1 cellular context compared by ENCODE assay signal in genomic region chr10:59706851-59707797, GRCh38.
TF ChIP-seq lines count a peak whose summit lies in the region.

No MANE protein-coding gene starts in this region.

TF ChIP-seq in HepG2, 621 proteins besides CTCF, POLR2A, EP300 and RAD21:
- TF ChIP-seq, protein P1, sequence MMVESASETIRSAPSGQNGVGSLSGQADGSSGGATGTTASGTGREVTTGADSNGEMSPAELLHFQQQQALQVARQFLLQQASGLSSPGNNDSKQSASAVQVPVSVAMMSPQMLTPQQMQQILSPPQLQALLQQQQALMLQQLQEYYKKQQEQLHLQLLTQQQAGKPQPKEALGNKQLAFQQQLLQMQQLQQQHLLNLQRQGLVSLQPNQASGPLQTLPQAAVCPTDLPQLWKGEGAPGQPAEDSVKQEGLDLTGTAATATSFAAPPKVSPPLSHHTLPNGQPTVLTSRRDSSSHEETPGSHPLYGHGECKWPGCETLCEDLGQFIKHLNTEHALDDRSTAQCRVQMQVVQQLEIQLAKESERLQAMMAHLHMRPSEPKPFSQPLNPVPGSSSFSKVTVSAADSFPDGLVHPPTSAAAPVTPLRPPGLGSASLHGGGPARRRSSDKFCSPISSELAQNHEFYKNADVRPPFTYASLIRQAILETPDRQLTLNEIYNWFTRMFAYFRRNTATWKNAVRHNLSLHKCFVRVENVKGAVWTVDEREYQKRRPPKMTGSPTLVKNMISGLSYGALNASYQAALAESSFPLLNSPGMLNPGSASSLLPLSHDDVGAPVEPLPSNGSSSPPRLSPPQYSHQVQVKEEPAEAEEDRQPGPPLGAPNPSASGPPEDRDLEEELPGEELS (CRISPR knock-in tag; IDR thresholded peaks at IDR 0.05), result no peak
- TF ChIP-seq FIP1L1 (IDR thresholded peaks at IDR 0.05; ENCODE audit: borderline replicate concordance, insufficient read depth, low read depth, low read length), result no peak
- TF ChIP-seq, protein P2, sequence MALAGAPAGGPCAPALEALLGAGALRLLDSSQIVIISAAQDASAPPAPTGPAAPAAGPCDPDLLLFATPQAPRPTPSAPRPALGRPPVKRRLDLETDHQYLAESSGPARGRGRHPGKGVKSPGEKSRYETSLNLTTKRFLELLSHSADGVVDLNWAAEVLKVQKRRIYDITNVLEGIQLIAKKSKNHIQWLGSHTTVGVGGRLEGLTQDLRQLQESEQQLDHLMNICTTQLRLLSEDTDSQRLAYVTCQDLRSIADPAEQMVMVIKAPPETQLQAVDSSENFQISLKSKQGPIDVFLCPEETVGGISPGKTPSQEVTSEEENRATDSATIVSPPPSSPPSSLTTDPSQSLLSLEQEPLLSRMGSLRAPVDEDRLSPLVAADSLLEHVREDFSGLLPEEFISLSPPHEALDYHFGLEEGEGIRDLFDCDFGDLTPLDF (CRISPR knock-in tag; IDR thresholded peaks at IDR 0.05), result no peak
- no peak for TF ChIP-seq ZNF883 (CRISPR knock-in tag; IDR thresholded peaks at IDR 0.05; ENCODE audit: not compliant biosample characterization)
- TF ChIP-seq, protein P3, sequence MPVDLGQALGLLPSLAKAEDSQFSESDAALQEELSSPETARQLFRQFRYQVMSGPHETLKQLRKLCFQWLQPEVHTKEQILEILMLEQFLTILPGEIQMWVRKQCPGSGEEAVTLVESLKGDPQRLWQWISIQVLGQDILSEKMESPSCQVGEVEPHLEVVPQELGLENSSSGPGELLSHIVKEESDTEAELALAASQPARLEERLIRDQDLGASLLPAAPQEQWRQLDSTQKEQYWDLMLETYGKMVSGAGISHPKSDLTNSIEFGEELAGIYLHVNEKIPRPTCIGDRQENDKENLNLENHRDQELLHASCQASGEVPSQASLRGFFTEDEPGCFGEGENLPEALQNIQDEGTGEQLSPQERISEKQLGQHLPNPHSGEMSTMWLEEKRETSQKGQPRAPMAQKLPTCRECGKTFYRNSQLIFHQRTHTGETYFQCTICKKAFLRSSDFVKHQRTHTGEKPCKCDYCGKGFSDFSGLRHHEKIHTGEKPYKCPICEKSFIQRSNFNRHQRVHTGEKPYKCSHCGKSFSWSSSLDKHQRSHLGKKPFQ (CRISPR knock-in tag; IDR thresholded peaks at IDR 0.05; ENCODE audit: insufficient replicate concordance), result no peak
- TF ChIP-seq, protein P4, sequence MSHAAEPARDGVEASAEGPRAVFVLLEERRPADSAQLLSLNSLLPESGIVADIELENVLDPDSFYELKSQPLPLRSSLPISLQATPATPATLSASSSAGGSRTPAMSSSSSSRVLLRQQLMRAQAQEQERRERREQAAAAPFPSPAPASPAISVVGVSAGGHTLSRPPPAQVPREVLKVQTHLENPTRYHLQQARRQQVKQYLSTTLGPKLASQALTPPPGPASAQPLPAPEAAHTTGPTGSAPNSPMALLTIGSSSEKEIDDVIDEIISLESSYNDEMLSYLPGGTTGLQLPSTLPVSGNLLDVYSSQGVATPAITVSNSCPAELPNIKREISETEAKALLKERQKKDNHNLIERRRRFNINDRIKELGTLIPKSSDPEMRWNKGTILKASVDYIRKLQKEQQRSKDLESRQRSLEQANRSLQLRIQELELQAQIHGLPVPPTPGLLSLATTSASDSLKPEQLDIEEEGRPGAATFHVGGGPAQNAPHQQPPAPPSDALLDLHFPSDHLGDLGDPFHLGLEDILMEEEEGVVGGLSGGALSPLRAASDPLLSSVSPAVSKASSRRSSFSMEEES (CRISPR knock-in tag; IDR thresholded peaks at IDR 0.05), result no peak
- no peak for TF ChIP-seq REL (CRISPR knock-in tag; conservative IDR thresholded peaks at IDR 0.05)
- TF ChIP-seq MEF2D (CRISPR knock-in tag; IDR thresholded peaks at IDR 0.05), result no peak
- peak; percentile 16; the same call in 1 of the 2 replicates for TF ChIP-seq ATF7 (IDR thresholded peaks at IDR 0.05)
- no peak for TF ChIP-seq ATF7 (CRISPR knock-in tag; IDR thresholded peaks at IDR 0.05)
- TF ChIP-seq RAD51 (IDR thresholded peaks at IDR 0.05; ENCODE audit: borderline replicate concordance), result no peak
- no peak for TF ChIP-seq KMT2B (CRISPR knock-in tag; IDR thresholded peaks at IDR 0.05)
- TF ChIP-seq ATF1 (CRISPR knock-in tag; IDR thresholded peaks at IDR 0.05), result no peak
- TF ChIP-seq CHD4 (IDR thresholded peaks at IDR 0.05; ENCODE audit: borderline replicate concordance, low read length), result no peak
- TF ChIP-seq ZC3H13 (CRISPR knock-in tag; IDR thresholded peaks at IDR 0.05), result no peak
- no peak for TF ChIP-seq BATF2 (CRISPR knock-in tag; IDR thresholded peaks at IDR 0.05)
- TF ChIP-seq FOXK1 (CRISPR knock-in tag; IDR thresholded peaks at IDR 0.05; ENCODE audit: borderline replicate concordance, low read depth), result no peak
- TF ChIP-seq MIER2 (CRISPR knock-in tag; IDR thresholded peaks at IDR 0.05), result no peak
- TF ChIP-seq NFE2L1 (CRISPR knock-in tag; IDR thresholded peaks at IDR 0.05; ENCODE audit: borderline replicate concordance), result no peak
- TF ChIP-seq YEATS4 (CRISPR knock-in tag; IDR thresholded peaks at IDR 0.05; ENCODE audit: borderline replicate concordance), result no peak
- no peak for TF ChIP-seq SOX13 (IDR thresholded peaks at IDR 0.05)
- no peak for TF ChIP-seq SOX13 (CRISPR knock-in tag; conservative IDR thresholded peaks at IDR 0.05 in 1 of 2, IDR thresholded peaks at IDR 0.05 in 1 of 2)
- TF ChIP-seq NFIB (CRISPR knock-in tag; IDR thresholded peaks at IDR 0.05; ENCODE audit: borderline replicate concordance), result no peak
- no peak for TF ChIP-seq ZNF674 (CRISPR knock-in tag; IDR thresholded peaks at IDR 0.05; ENCODE audit: low read depth)
- TF ChIP-seq HNRNPK (IDR thresholded peaks at IDR 0.05; ENCODE audit: low read depth, low read length, poor library complexity, severe bottlenecking), result peak; percentile 97
- TF ChIP-seq PCBP1 (IDR thresholded peaks at IDR 0.05; ENCODE audit: borderline replicate concordance, low read depth, low read length), result 0 out of 2 replicates have a peak, but pooled peaks have one; percentile 80
- TF ChIP-seq ZNF335 (CRISPR knock-in tag; IDR thresholded peaks at IDR 0.05), result no peak
- no peak for TF ChIP-seq SYNCRIP (IDR thresholded peaks at IDR 0.05; ENCODE audit: insufficient read depth, low read depth, low read length)
- TF ChIP-seq ZNF432 (CRISPR knock-in tag; IDR thresholded peaks at IDR 0.05; ENCODE audit: borderline replicate concordance), result no peak
- peak; percentile 2; the same call in 1 of the 2 replicates for TF ChIP-seq CEBPB (IDR thresholded peaks at IDR 0.05; ENCODE audit: borderline replicate concordance, low read depth, low read length)
- TF ChIP-seq ZNF619 (CRISPR knock-in tag; IDR thresholded peaks at IDR 0.05), result no peak
- TF ChIP-seq ZNF124 (CRISPR knock-in tag; IDR thresholded peaks at IDR 0.05), result no peak
- no peak for TF ChIP-seq ZNF484 (CRISPR knock-in tag; IDR thresholded peaks at IDR 0.05; ENCODE audit: borderline replicate concordance, low read depth)
- no peak for TF ChIP-seq PHF8 (CRISPR knock-in tag; IDR thresholded peaks at IDR 0.05)
- TF ChIP-seq MED1 (CRISPR knock-in tag; IDR thresholded peaks at IDR 0.05), result no peak
- TF ChIP-seq, protein P5, sequence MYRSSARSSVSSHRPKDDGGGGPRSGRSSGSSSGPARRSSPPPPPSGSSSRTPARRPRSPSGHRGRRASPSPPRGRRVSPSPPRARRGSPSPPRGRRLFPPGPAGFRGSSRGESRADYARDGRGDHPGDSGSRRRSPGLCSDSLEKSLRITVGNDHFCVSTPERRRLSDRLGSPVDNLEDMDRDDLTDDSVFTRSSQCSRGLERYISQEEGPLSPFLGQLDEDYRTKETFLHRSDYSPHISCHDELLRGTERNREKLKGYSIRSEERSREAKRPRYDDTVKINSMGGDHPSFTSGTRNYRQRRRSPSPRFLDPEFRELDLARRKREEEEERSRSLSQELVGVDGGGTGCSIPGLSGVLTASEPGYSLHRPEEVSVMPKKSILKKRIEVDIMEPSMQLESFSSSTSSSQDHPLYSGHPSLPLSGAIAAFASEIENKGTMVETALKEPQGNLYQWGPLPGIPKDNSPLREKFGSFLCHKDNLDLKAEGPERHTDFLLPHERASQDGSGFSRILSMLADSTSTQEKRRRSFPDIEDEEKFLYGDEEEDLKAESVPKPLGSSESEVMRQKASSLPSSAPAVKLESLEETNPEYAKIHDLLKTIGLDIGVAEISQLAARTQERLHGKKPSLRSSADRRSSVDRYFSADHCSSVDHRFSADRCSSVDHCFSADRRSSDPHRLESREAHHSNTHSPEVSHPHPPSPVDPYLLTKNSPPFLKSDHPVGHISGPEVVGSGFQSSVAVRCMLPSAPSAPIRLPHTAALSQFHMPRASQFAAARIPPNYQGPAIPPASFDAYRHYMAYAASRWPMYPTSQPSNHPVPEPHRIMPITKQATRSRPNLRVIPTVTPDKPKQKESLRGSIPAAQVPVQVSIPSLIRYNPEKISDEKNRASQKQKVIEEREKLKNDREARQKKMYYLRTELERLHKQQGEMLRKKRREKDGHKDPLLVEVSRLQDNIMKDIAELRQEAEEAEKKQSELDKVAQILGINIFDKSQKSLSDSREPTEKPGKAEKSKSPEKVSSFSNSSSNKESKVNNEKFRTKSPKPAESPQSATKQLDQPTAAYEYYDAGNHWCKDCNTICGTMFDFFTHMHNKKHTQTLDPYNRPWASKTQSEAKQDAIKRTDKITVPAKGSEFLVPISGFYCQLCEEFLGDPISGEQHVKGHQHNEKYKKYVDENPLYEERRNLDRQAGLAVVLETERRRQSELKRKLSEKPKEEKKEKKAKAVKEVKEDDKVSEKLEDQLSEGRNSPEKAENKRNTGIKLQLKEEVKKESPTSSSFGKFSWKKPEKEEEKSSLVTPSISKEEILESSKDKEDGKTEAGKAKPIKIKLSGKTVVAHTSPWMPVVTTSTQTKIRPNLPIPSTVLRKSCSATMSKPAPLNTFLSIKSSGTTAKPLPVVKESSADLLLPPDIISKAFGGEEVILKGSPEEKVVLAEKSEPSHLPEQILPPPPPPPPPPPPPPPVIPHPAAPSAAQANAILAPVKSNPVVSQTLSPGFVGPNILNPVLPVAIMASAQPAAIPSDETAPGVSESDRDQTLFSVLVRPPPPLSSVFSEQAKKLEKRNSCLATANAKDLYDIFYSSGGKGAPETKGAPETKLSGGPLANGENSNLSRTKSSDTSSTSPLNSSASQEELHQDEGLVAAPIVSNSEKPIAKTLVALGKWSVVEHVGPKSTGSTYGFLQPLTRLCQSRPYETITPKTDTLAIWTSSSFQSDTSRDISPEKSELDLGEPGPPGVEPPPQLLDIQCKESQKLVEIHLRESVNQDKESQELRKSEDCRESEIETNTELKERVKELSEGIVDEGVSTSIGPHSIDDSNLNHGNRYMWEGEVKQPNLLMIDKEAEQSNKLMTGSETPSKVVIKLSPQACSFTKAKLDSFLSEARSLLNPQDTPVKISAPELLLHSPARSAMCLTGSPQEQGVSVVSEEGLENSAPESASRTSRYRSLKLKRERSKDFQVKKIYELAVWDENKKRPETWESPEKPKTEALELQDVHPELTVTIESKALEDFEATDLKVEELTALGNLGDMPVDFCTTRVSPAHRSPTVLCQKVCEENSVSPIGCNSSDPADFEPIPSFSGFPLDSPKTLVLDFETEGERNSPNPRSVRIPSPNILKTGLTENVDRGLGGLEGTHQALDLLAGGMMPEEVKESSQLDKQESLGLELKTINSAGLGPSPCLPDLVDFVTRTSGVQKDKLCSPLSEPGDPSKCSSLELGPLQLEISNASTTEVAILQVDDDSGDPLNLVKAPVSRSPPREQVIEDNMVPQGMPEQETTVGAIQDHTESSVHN (CRISPR knock-in tag; IDR thresholded peaks at IDR 0.05), result no peak
- TF ChIP-seq ZNF10 (CRISPR knock-in tag; IDR thresholded peaks at IDR 0.05; ENCODE audit: borderline replicate concordance, low read depth), result no peak
- TF ChIP-seq ZNF337 (CRISPR knock-in tag; IDR thresholded peaks at IDR 0.05; ENCODE audit: borderline replicate concordance, low read depth), result no peak
- TF ChIP-seq MEIS1 (CRISPR knock-in tag; IDR thresholded peaks at IDR 0.05; ENCODE audit: borderline replicate concordance), result no peak
- peak; percentile 54 for TF ChIP-seq PCBP2 (optimal IDR thresholded peaks at IDR 0.05; ENCODE audit: low read depth, low read length, poor library complexity, severe bottlenecking)
- no peak for TF ChIP-seq ZNF3 (CRISPR knock-in tag; IDR thresholded peaks at IDR 0.05)
